In genomic region chr9:114696814-114697544, GRCh38 we compare ENCODE assay signal across 8 cellular contexts. TPM values are rescaled to one million over a fixed set of nuclear protein-coding genes. Genes with fewer than 3 reads are reported as not detected.
DNase-seq lines count a peak whose midpoint lies in the region; ATAC-seq and TF ChIP-seq lines count a peak whose summit lies in the region.

No MANE protein-coding gene starts in this region.

- no peak overlapping the region for H3K4me2 ChIP-seq in DND-41 (ENCODE audit: insufficient read depth, low read length)

- no peak for TF ChIP-seq EP300 in stomach (IDR thresholded peaks at IDR 0.05)

- TF ChIP-seq CTCF in DND-41 (IDR thresholded peaks at IDR 0.05; ENCODE audit: borderline replicate concordance, extremely low read depth, low read length, poor library complexity, severe bottlenecking) (no peak), astrocyte of the spinal cord (IDR thresholded peaks at IDR 0.05; ENCODE audit: low read depth, low read length) (no peak), stomach (IDR thresholded peaks at IDR 0.05) (no peak)

- no peaks in the 10 kb centered on the region for H3K79me2 ChIP-seq in DND-41 (ENCODE audit: insufficient read depth, low read length)

- H3K9me3 ChIP-seq in DND-41 (ENCODE audit: insufficient read depth, low read length, severe bottlenecking), result no peaks in the 10 kb centered on the region
- no peaks in the 10 kb centered on the region for H3K9me3 ChIP-seq in stomach

- H3K36me3 ChIP-seq in DND-41 (ENCODE audit: insufficient read depth, low read length) (no peaks in the 10 kb centered on the region), stomach (no peaks in the 10 kb centered on the region)

- H4K20me1 ChIP-seq in DND-41 (ENCODE audit: insufficient read depth, low read length), result no peaks in the 10 kb centered on the region

- H3K9ac ChIP-seq in DND-41 (ENCODE audit: low read depth, low read length), result no peak overlapping the region

- H2AFZ ChIP-seq in DND-41 (ENCODE audit: low read depth, low read length), result no peak overlapping the region

- H3K27ac ChIP-seq in DND-41 (ENCODE audit: low read length) (no peak overlapping the region), stomach (no peak overlapping the region)

- WGBS in stomach, 5 donors, result 72 to 80% (median 79%) methylated on average over 7 of the region's 7 CpGs

- DNase-seq in DND-41, result no peak
- peak; percentile 56 for DNase-seq in astrocyte of the spinal cord (ENCODE audit: low read depth, low spot score)
- DNase-seq in middle frontal gyrus (ENCODE audit: extremely low spot score, low spot score), result no peak
- DNase-seq in occipital lobe (lab: John Stamatoyannopoulos, UW), result no peak
- DNase-seq in stomach, result no peak
- no peak for DNase-seq in NCI-H2171 treated with DMSO at 0.1 percent for 48 hours (lab: John Stamatoyannopoulos, UW)

- in situ Hi-C loops in astrocyte of the spinal cord (cut with HindIII; ENCODE audit: low sequenced_read_pairs), result no loop called here

- ATAC-seq in DND-41 (ENCODE audit: insufficient read depth, low read depth), result peak; percentile 29; the same call in 1 of the 3 replicates
- peak; percentile 62 for ATAC-seq in GM21390 (IDR thresholded peaks at IDR 0.05; ENCODE audit: unreplicated experiment)
- ATAC-seq in HG03575 (IDR thresholded peaks at IDR 0.05; ENCODE audit: extremely low read depth, insufficient number of reproducible peaks, low FRiP score, unreplicated experiment), result peak; percentile 45

- H3K4me1 ChIP-seq in DND-41 (ENCODE audit: insufficient read depth, low read length) (no peaks in the 10 kb centered on the region), stomach (no peaks in the 10 kb centered on the region)

- H3K27me3 ChIP-seq in DND-41 (ENCODE audit: insufficient read depth, low read length, poor library complexity) (no peaks in the 10 kb centered on the region), stomach (no peaks in the 10 kb centered on the region)

- intact Hi-C loops in stomach (cut with DNase I; ENCODE audit: low total_unique reads), result no loop called here

- no peak for TF ChIP-seq POLR2A in stomach (IDR thresholded peaks at IDR 0.05)

- no peak overlapping the region for H3K4me3 ChIP-seq in DND-41 (ENCODE audit: low read depth in 1 of 2, low read length in 2 of 2)
- no peak overlapping the region for H3K4me3 ChIP-seq in astrocyte of the spinal cord (ENCODE audit: low read depth, low read length)
- no peak overlapping the region for H3K4me3 ChIP-seq in stomach

RNA-seq across cellular contexts. Expression of gene TEX48, which starts 15.0 kb away (rescaled TPM):
- total RNA-seq in occipital lobe (not detected), stomach (not detected)
- not detected for polyA plus RNA-seq in stomach

RNA-seq across cellular contexts. Expression of gene TEX53, which starts 39.4 kb away (rescaled TPM):
- not detected for total RNA-seq in occipital lobe
- not detected for total RNA-seq in stomach
- not detected for polyA plus RNA-seq in stomach
